ENCODE assay signal across 34 cellular contexts in the genomic region with DNA sequence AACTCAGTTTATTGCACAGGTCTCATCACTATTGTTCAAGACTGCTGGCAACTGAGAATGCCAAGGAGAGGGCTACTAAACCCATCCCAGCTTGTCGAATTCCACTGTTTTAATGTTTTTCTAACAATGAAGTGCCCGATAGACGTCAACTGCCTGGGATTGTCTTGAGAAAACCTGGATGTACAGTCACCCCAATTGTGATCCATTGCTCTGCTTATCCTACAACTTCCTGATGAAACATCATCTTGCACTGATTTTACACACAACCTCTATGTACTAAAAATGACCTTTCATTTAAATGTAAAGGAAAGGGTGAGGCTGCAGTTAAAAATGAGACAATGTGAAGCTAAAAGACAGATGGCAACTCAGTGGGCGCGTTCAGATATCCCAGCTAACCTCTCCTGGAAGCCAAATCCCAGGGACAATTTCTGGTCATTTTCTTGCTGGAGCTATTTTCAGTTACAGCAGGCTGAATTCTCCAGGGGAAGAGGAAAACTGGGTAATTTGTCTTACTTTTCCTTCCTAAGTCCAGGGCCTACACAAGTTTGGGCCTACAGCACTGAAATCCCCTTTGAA.
"Had no signal": no experiment of that assay in that cellular context is flagged by ENCODE, and none has a peak within 500 bp of the region (broad histone marks: within the 10 kb centered on the region; RNA-seq: fewer than 3 reads in every experiment).

No MANE protein-coding gene starts in this region.

- H3K27ac ChIP-seq: ascending aorta, cardiac muscle cell, epithelial cell of prostate, esophagus squamous epithelium, lower lobe of right lung, sigmoid colon, upper lobe of left lung, vagina, VCaP had no signal

- H3K36me3 Mint-ChIP-seq: activated naive CD8-positive, alpha-beta T cell treated with anti-CD3 and anti-CD28 coated beads for 36 hours; brain; immature natural killer cell; naive thymus-derived CD8-positive, alpha-beta T cell; stimulated activated effector memory CD8-positive, alpha-beta T cell treated with anti-CD3 and anti-CD28 coated beads, Interleukin-12 subunit alpha, Interleukin-12 subunit beta, amount 100 ng/mL, for 72 hours had no signal

- H3K4me1 ChIP-seq: ascending aorta, esophagus squamous epithelium, lower lobe of right lung, sigmoid colon, upper lobe of left lung, vagina had no signal

- H3K27me3 ChIP-seq: ascending aorta, cardiac muscle cell, esophagus squamous epithelium, sigmoid colon, upper lobe of left lung, vagina had no signal

- DNase-seq: activated CD4-positive, alpha-beta T cell treated with anti-CD3 and anti-CD28 coated beads for 48 hours; activated CD4-positive, alpha-beta T cell treated with anti-CD3 and anti-CD28 coated beads, Interleukin-2, amount 50 U/mL, for 48 hours; activated CD8-positive, alpha-beta memory T cell treated with anti-CD3 and anti-CD28 coated beads, Interleukin-2, amount 50 U/mL, for 4 hours; activated effector memory CD4-positive, alpha-beta T cell treated with anti-CD3 and anti-CD28 coated beads, Interleukin-2, amount 50 U/mL, for 16 hours; activated naive CD4-positive, alpha-beta T cell treated with anti-CD3 and anti-CD28 coated beads for 36 hours; activated naive CD8-positive, alpha-beta T cell treated with anti-CD3 and anti-CD28 coated beads for 36 hours; activated T-cell treated with anti-CD3 and anti-CD28 coated beads, Interleukin-2, amount 50 U/mL, for 1 hour; effector CD4-positive, alpha-beta T cell; esophagus squamous epithelium; foreskin melanocyte; hippocampal formation; immature natural killer cell; kidney; lower lobe of right lung; mesenchymal stem cell; naive thymus-derived CD8-positive, alpha-beta T cell; sigmoid colon; small intestine; stimulated activated CD4-positive, alpha-beta T cell treated with anti-CD3 and anti-CD28 coated beads, Interleukin-4, amount 100 ng/mL, for 24 hours; substantia nigra; SW 1271; T-helper 9 cell; upper lobe of left lung had no signal

- H3K4me3 Mint-ChIP-seq: activated naive CD4-positive, alpha-beta T cell treated with anti-CD3 and anti-CD28 coated beads for 36 hours; activated naive CD8-positive, alpha-beta T cell treated with anti-CD3 and anti-CD28 coated beads for 36 hours; activated T-helper 1 cell treated with anti-CD3 and anti-CD28 coated beads, Interleukin-12 subunit alpha, Interleukin-12 subunit beta, Interleukin-2, Interleukin-4 antibody, amounts not matched to agents 30 ng/mL and 10 ng/mL and 1 ng/mL, durations not matched to agents 14 hours and 24 hours and 36 hours; brain; dendritic cell treated with granulocyte-macrophage colony-stimulating factor and Interleukin-4, amounts not matched to agents 40 ng/mL and 50 ng/mL, for 4 days; immature natural killer cell; naive thymus-derived CD8-positive, alpha-beta T cell; stimulated activated effector memory CD8-positive, alpha-beta T cell treated with anti-CD3 and anti-CD28 coated beads, Interleukin-12 subunit alpha, Interleukin-12 subunit beta, amount 100 ng/mL, for 72 hours; stimulated activated naive CD8-positive, alpha-beta T cell treated with anti-CD3 and anti-CD28 coated beads, Interleukin-15, Interleukin-2, amounts not matched to agents 100 ng/mL and 50 ng/mL, for 24 hours; T-helper 1 cell treated with Interleukin-12 subunit alpha and Interleukin-12 subunit beta and Interleukin-4 antibody, amounts not matched to agents 30 μg/mL and 1 μg/mL, for 36 hours had no signal

- H3K36me3 ChIP-seq: ascending aorta, cardiac muscle cell, esophagus squamous epithelium, lower lobe of right lung, sigmoid colon, upper lobe of left lung, vagina had no signal

- H3K4me1 Mint-ChIP-seq: activated naive CD8-positive, alpha-beta T cell treated with anti-CD3 and anti-CD28 coated beads for 36 hours; immature natural killer cell; naive thymus-derived CD8-positive, alpha-beta T cell; stimulated activated effector memory CD8-positive, alpha-beta T cell treated with anti-CD3 and anti-CD28 coated beads, Interleukin-12 subunit alpha, Interleukin-12 subunit beta, amount 100 ng/mL, for 72 hours had no signal

- H3K9me3 Mint-ChIP-seq: activated naive CD4-positive, alpha-beta T cell treated with anti-CD3 and anti-CD28 coated beads for 36 hours; activated naive CD8-positive, alpha-beta T cell treated with anti-CD3 and anti-CD28 coated beads for 36 hours; activated T-helper 1 cell treated with anti-CD3 and anti-CD28 coated beads, Interleukin-12 subunit alpha, Interleukin-12 subunit beta, Interleukin-2, Interleukin-4 antibody, amounts not matched to agents 30 ng/mL and 10 ng/mL and 1 ng/mL, durations not matched to agents 14 hours and 24 hours and 36 hours; dendritic cell treated with granulocyte-macrophage colony-stimulating factor and Interleukin-4, amounts not matched to agents 40 ng/mL and 50 ng/mL, for 4 days; immature natural killer cell; stimulated activated effector memory CD8-positive, alpha-beta T cell treated with anti-CD3 and anti-CD28 coated beads, Interleukin-12 subunit alpha, Interleukin-12 subunit beta, amount 100 ng/mL, for 72 hours; stimulated activated naive CD8-positive, alpha-beta T cell treated with anti-CD3 and anti-CD28 coated beads, Interleukin-15, Interleukin-2, amounts not matched to agents 100 ng/mL and 50 ng/mL, for 24 hours; T-helper 1 cell treated with Interleukin-12 subunit alpha and Interleukin-12 subunit beta and Interleukin-4 antibody, amounts not matched to agents 30 μg/mL and 1 μg/mL, for 36 hours had no signal

- H3K27ac Mint-ChIP-seq: activated naive CD4-positive, alpha-beta T cell treated with anti-CD3 and anti-CD28 coated beads for 36 hours; activated naive CD8-positive, alpha-beta T cell treated with anti-CD3 and anti-CD28 coated beads for 36 hours; activated T-helper 1 cell treated with anti-CD3 and anti-CD28 coated beads, Interleukin-12 subunit alpha, Interleukin-12 subunit beta, Interleukin-2, Interleukin-4 antibody, amounts not matched to agents 30 ng/mL and 10 ng/mL and 1 ng/mL, durations not matched to agents 14 hours and 24 hours and 36 hours; dendritic cell treated with granulocyte-macrophage colony-stimulating factor and Interleukin-4, amounts not matched to agents 40 ng/mL and 50 ng/mL, for 4 days; immature natural killer cell; naive thymus-derived CD8-positive, alpha-beta T cell; stimulated activated effector memory CD8-positive, alpha-beta T cell treated with anti-CD3 and anti-CD28 coated beads, Interleukin-12 subunit alpha, Interleukin-12 subunit beta, amount 100 ng/mL, for 72 hours; stimulated activated naive CD8-positive, alpha-beta T cell treated with anti-CD3 and anti-CD28 coated beads, Interleukin-15, Interleukin-2, amounts not matched to agents 100 ng/mL and 50 ng/mL, for 24 hours; T-helper 1 cell treated with Interleukin-12 subunit alpha and Interleukin-12 subunit beta and Interleukin-4 antibody, amounts not matched to agents 30 μg/mL and 1 μg/mL, for 36 hours had no signal

- ATAC-seq: lower lobe of right lung; naive thymus-derived CD8-positive, alpha-beta T cell; stimulated activated effector memory CD8-positive, alpha-beta T cell treated with anti-CD3 and anti-CD28 coated beads, Interleukin-12 subunit alpha, Interleukin-12 subunit beta, amount 100 ng/mL, for 72 hours had no signal

- H3K9me3 ChIP-seq: ascending aorta, esophagus squamous epithelium, lower lobe of right lung, sigmoid colon, upper lobe of left lung, vagina had no signal

- H3K27me3 Mint-ChIP-seq: brain; stimulated activated naive CD8-positive, alpha-beta T cell treated with anti-CD3 and anti-CD28 coated beads, Interleukin-15, Interleukin-2, amounts not matched to agents 100 ng/mL and 50 ng/mL, for 24 hours had no signal

- H3K4me3 ChIP-seq: ascending aorta, cardiac muscle cell, esophagus squamous epithelium, lower lobe of right lung, sigmoid colon, upper lobe of left lung, vagina had no signal
